9 cellular contexts compared by ENCODE assay signal in the genomic region with DNA sequence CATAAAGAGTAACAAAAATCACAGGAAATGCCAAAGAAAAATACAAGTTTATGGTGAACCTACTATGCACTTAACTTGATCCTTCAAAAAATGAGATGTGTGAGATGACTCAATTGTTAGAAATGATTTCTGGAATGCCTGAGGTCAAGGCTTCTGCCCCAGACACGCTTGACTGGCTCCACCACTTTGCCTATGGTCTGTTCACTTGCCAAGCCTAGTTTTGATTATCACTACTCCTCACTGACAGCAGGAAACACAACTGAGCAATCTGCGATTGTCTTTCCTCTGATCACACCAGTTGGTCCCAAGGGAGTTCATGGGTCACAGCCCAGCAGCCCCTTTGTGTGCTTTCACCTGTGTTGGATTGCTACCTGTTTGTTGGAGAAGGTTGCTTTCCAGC. TPM values are rescaled to one million over a fixed set of nuclear protein-coding genes. Genes with fewer than 3 reads are reported as not detected.
DNase-seq lines count a peak whose midpoint lies in the region; ATAC-seq and TF ChIP-seq lines count a peak whose summit lies in the region.
"Had no signal": no experiment of that assay in that cellular context is flagged by ENCODE, and none has a peak within 500 bp of the region (broad histone marks: within the 10 kb centered on the region; RNA-seq: fewer than 3 reads in every experiment).

No MANE protein-coding gene starts in this region.

- TF ChIP-seq POLR2A in uterus (IDR thresholded peaks at IDR 0.05): no peak

- TF ChIP-seq CTCF in uterus (IDR thresholded peaks at IDR 0.05): no peak

- no peak overlapping the region for H3K27ac ChIP-seq in uterus

- peak; percentile 45 for DNase-seq in myocyte (ENCODE audit: low read depth)
- DNase-seq in DMS114 treated with DMSO at 0.1 percent for 48 hours (lab: John Stamatoyannopoulos, UW; ENCODE audit: unreplicated experiment): no peak
- DNase-seq in uterus: no peak
- no peak for DNase-seq in HEK293T (ENCODE audit: extremely low spot score)
- DNase-seq in anterior cingulate cortex (lab: John Stamatoyannopoulos, UW): no peak

- ATAC-seq in GM18858 (IDR thresholded peaks at IDR 0.05; ENCODE audit: unreplicated experiment) (peak; percentile 97), HG02840 (IDR thresholded peaks at IDR 0.05; ENCODE audit: low FRiP score, unreplicated experiment) (peak; percentile 90)

- H3K36me3 ChIP-seq in uterus: no peaks in the 10 kb centered on the region

- H3K27me3 ChIP-seq in uterus: no peaks in the 10 kb centered on the region

- POLR2A ChIA-PET in HEK293T (lab: Yijun Ruan, JAX): no interaction called here

- H3K4me3 ChIP-seq in uterus: no peak overlapping the region
- H3K4me3 ChIP-seq: lung had no signal

- no peaks in the 10 kb centered on the region for H3K9me3 ChIP-seq in uterus

- no peaks in the 10 kb centered on the region for H3K4me1 ChIP-seq in uterus

- CTCF ChIA-PET in HEK293T (lab: Yijun Ruan, JAX): no interaction called here

- intact Hi-C loops in uterus (cut with DNase I; ENCODE audit: low total_unique reads): no loop called here

TF ChIP-seq in PFSK-1, 5 proteins besides CTCF, POLR2A, EP300 and RAD21:
- TF ChIP-seq SIN3A (IDR thresholded peaks at IDR 0.05; ENCODE audit: borderline replicate concordance, insufficient read depth, low read length) (peak; percentile 51; the same call in 1 of the 2 replicates), REST (IDR thresholded peaks at IDR 0.05; ENCODE audit: insufficient read depth in 1 of 2, low read depth in 2 of 2, low read length in 2 of 2) (peak in 1 of 2 experiments; percentile 53; a peak in 1 of 4 replicates), FOXP2 (optimal IDR thresholded peaks at IDR 0.05; ENCODE audit: borderline replicate concordance, extremely low read depth, extremely low read length, insufficient read depth) (peak; percentile 26), POLR2AphosphoS5 (IDR thresholded peaks at IDR 0.05; ENCODE audit: low read depth, low read length) (no peak), TAF1 (IDR thresholded peaks at IDR 0.05; ENCODE audit: borderline replicate concordance, insufficient read depth, low read length) (no peak)

TF ChIP-seq in HEK293T, 16 proteins besides CTCF, POLR2A, EP300 and RAD21:
- TF ChIP-seq ARNT (IDR thresholded peaks at IDR 0.05) (no peak), BHLHE40 (IDR thresholded peaks at IDR 0.05; ENCODE audit: borderline replicate concordance) (no peak), SP1 (IDR thresholded peaks at IDR 0.05) (no peak), CTBP1 (IDR thresholded peaks at IDR 0.05; ENCODE audit: borderline replicate concordance) (no peak), SUZ12 (IDR thresholded peaks at IDR 0.05) (no peak), NFRKB (IDR thresholded peaks at IDR 0.05) (no peak), L3MBTL2 (conservative IDR thresholded peaks at IDR 0.05) (no peak), ZNF384 (IDR thresholded peaks at IDR 0.05) (no peak), ELF4 (IDR thresholded peaks at IDR 0.05) (no peak), TARDBP (IDR thresholded peaks at IDR 0.05) (no peak), HDGF (IDR thresholded peaks at IDR 0.05; ENCODE audit: borderline replicate concordance) (no peak), LEF1 (IDR thresholded peaks at IDR 0.05; ENCODE audit: borderline replicate concordance) (no peak), FOXA1 (IDR thresholded peaks at IDR 0.05) (no peak), FOXM1 (IDR thresholded peaks at IDR 0.05; ENCODE audit: borderline replicate concordance) (no peak), FOXK2 (IDR thresholded peaks at IDR 0.05) (no peak)
- TF ChIP-seq, protein P1, sequence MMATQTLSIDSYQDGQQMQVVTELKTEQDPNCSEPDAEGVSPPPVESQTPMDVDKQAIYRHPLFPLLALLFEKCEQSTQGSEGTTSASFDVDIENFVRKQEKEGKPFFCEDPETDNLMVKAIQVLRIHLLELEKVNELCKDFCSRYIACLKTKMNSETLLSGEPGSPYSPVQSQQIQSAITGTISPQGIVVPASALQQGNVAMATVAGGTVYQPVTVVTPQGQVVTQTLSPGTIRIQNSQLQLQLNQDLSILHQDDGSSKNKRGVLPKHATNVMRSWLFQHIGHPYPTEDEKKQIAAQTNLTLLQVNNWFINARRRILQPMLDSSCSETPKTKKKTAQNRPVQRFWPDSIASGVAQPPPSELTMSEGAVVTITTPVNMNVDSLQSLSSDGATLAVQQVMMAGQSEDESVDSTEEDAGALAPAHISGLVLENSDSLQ (IDR thresholded peaks at IDR 0.05): no peak

RNA-seq across cellular contexts. Expression of gene PRDM10, which starts 20.6 kb away (rescaled TPM):
- 5.1 TPM for polyA plus RNA-seq in PFSK-1 (2012; ENCODE audit: insufficient read length, low read depth)
- total RNA-seq in myocyte (7.0 and 8.1 TPM in 2 replicates), uterus (10 to 100 TPM in 1 of 4 donors, 1 to 10 TPM in 2, under 1 TPM in 1; 0.29 to 18.6 (median 6.7) TPM)
- polyA plus RNA-seq in myocyte (2012): 2.5 TPM

RNA-seq across cellular contexts. Expression of gene APLP2, which starts 46.5 kb away (rescaled TPM):
- 165 TPM for polyA plus RNA-seq in PFSK-1 (2012; ENCODE audit: insufficient read length, low read depth)
- total RNA-seq in myocyte: 120 and 177 TPM in 2 replicates
- polyA plus RNA-seq in myocyte (2012): 243 TPM
- 100 to 1,000 TPM; 226 to 376 (median 262) TPM for total RNA-seq in uterus
